22 cellular contexts compared by ENCODE assay signal in the genomic region with DNA sequence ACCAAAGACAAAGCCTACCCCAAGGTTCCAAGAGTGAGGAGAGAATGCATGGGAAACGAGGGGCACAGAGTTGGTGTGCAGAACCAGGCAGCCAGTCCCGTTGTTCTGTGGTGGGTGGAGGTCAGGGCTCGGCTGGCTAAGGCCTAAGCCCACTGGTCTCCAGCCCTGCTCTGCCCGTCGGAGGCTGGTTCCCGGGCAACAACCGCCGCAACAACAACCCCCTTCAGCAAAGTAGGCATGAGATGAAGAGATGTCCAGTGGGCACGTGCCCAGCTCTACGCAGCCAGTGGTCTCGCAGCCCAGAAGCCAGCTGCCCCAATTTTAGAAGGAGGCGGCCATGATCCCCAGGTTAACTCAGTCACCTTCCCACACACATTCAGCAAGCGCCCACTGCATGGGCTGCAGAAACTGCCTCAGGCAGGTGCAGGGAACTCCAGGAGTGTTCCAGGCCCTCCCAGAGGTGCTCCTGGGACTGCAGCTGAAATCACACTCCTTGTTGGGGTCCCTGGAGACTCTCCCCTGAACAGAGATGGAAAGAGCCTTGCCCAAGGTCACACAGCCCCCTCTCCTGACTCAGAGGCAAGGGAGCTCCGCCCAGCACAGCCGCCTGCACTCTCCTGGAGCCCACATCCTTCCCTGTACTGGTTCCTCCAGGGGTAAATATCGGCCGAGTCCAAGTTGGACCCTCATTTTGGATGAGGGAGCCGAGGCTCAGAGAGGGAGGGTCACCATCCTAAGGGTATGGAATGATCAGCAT. TPM values are rescaled to one million over a fixed set of nuclear protein-coding genes. Genes with fewer than 3 reads are reported as not detected.
"Had no signal": no experiment of that assay in that cellular context is flagged by ENCODE, and none has a peak within 500 bp of the region (broad histone marks: within the 10 kb centered on the region; RNA-seq: fewer than 3 reads in every experiment).

No MANE protein-coding gene starts in this region.

- H3K36me3 ChIP-seq: gastroesophageal sphincter, pancreas had no signal

- H3K9me3 ChIP-seq: esophagus muscularis mucosa, gastroesophageal sphincter, pancreas, testis, tibial nerve had no signal

- FAIRE-seq: pancreas had no signal

- H3K4me2 ChIP-seq: smooth muscle cell had no signal

- H3K27ac ChIP-seq: dorsolateral prefrontal cortex, esophagus muscularis mucosa, gastroesophageal sphincter, pancreas, testis, tibial nerve had no signal

- DNase-seq: central memory CD4-positive, alpha-beta T cell; cortex of kidney; dorsolateral prefrontal cortex; effector CD8-positive, alpha-beta T cell; glutamatergic neuron; islet precursor cell; mesendoderm; naive thymus-derived CD8-positive, alpha-beta T cell; nucleus accumbens; stimulated activated CD4-positive, alpha-beta T cell treated with anti-CD3 and anti-CD28 coated beads, Interleukin-4, amount 100 ng/mL, for 24 hours; stimulated activated naive CD8-positive, alpha-beta T cell treated with anti-CD3 and anti-CD28 coated beads, Interleukin-15, amount 100 ng/mL, for 72 hours; testis had no signal

- H3K27me3 ChIP-seq: dorsolateral prefrontal cortex, esophagus muscularis mucosa, gastroesophageal sphincter, pancreas, testis, tibial nerve had no signal

- H3K4me1 ChIP-seq: pancreas had no signal

- ATAC-seq: gastroesophageal sphincter; left ventricle myocardium superior; naive thymus-derived CD8-positive, alpha-beta T cell; pancreas; right cardiac atrium; stimulated activated memory B cell treated with anti-CD40 and anti-IgM and Interleukin-4, amounts not matched to agents 10 μg/mL and 1 μg/mL and 100 μg/mL, for 72 hours; stimulated activated naive CD8-positive, alpha-beta T cell treated with anti-CD3 and anti-CD28 coated beads, Interleukin-15, amount 100 ng/mL, for 72 hours had no signal

- H3K4me3 ChIP-seq: dorsolateral prefrontal cortex, esophagus muscularis mucosa, gastroesophageal sphincter, lung, pancreas, smooth muscle cell, testis, tibial nerve had no signal

RNA-seq across cellular contexts. Expression of a gene that starts 25.4 kb away (rescaled TPM):
- total RNA-seq: mononuclear cell; naive thymus-derived CD8-positive, alpha-beta T cell had no signal
- polyA plus RNA-seq: naive thymus-derived CD8-positive, alpha-beta T cell had no signal
